Comparison of ENCODE assay signal across 19 cellular contexts in the genomic region with DNA sequence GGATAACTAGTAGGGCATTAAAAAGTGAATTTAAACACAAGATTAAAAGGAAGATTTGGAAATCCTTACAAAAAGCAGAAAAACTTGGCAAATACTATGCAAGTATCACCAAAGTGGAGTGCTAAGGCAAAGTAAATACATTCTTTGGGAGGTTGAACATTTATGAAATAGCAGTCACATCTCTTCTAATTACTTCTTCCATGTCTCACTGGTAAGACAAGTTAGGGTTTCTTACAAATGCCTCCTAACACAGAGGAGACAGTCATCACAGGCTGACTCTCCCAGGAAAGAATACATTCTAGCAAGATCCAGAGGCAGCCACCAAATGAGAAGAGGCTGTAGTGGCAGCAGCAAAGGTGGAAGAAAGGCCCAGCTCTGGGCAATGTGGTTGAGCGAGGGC.
DNase-seq lines count a peak whose midpoint lies in the region; ATAC-seq and TF ChIP-seq lines count a peak whose summit lies in the region.
"Had no signal": no experiment of that assay in that cellular context is flagged by ENCODE, and none has a peak within 500 bp of the region (broad histone marks: within the 10 kb centered on the region; RNA-seq: fewer than 3 reads in every experiment).

No MANE protein-coding gene starts in this region.

- H3K27me3 ChIP-seq in adipocyte (replicated peaks; ENCODE audit: control insufficient read depth, insufficient read depth, low read length) (no peaks in the 10 kb centered on the region), left lung (no peaks in the 10 kb centered on the region)
- H3K27me3 ChIP-seq: BLaER1 treated with 17β-estradiol and CSF1 and Interleukin-3, amounts not matched to agents 10 nM and 100 nM had no signal

- intact Hi-C loops in left lung (cut with DNase I): no loop called here

- H3K36me3 ChIP-seq in adipocyte (ENCODE audit: control insufficient read depth, insufficient read depth, low read length, severe bottlenecking) (no peaks in the 10 kb centered on the region), left lung (no peaks in the 10 kb centered on the region)

- H3K4me3 ChIP-seq in adipocyte (ENCODE audit: low read length) (no peak overlapping the region), left lung (no peak overlapping the region), coronary artery (no peak overlapping the region)
- H3K4me3 ChIP-seq: BLaER1 treated with 17β-estradiol and CSF1 and Interleukin-3, amounts not matched to agents 10 nM and 100 nM; GM12878 had no signal

- H3K9me3 ChIP-seq in adipocyte (ENCODE audit: control insufficient read depth, low read length) (no peaks in the 10 kb centered on the region), left lung (no peaks in the 10 kb centered on the region)
- H3K9me3 ChIP-seq: Caco-2 had no signal

- TF ChIP-seq CTCF in left lung (IDR thresholded peaks at IDR 0.05) (no peak), coronary artery (IDR thresholded peaks at IDR 0.05) (no peak)

- H3K27ac ChIP-seq in left lung (no peak overlapping the region), coronary artery (no peak overlapping the region), substantia nigra (ENCODE audit: low read depth, low read length, poor library complexity, severe bottlenecking) (no peak overlapping the region)
- H3K27ac ChIP-seq: BLaER1 treated with 17β-estradiol and CSF1 and Interleukin-3, amounts not matched to agents 10 nM and 100 nM; C4-2B had no signal

- peak; percentile 12 for ATAC-seq in left lung
- ATAC-seq: CD8-positive, alpha-beta T cell; GM12878 had no signal

- DNase-seq in EH (ENCODE audit: low read depth): peak; percentile 70
- DNase-seq in adipocyte (ENCODE audit: low read depth): peak; percentile 23
- DNase-seq in left lung: no peak
- no peak for DNase-seq in coronary artery (ENCODE audit: low spot score)
- DNase-seq in substantia nigra (lab: John Stamatoyannopoulos, UW): no peak
- DNase-seq in activated naive CD4-positive, alpha-beta T cell treated with Interleukin-2 at 50 U/mL for 16 hours: no peak
- DNase-seq: 8988T; ACHN; AML-193; Caco-2; Calu3; CD4-positive, alpha-beta T cell; CD8-positive, alpha-beta T cell; DMS79 treated with DMSO at 0.1 percent for 48 hours; EL; GDM1 had no signal

- H3K4me1 ChIP-seq in adipocyte (ENCODE audit: control insufficient read depth, insufficient read depth, low read length) (peaks cover 12% of the 10 kb centered on the region), left lung (no peaks in the 10 kb centered on the region)
- H3K4me1 ChIP-seq: BLaER1 treated with 17β-estradiol and CSF1 and Interleukin-3, amounts not matched to agents 10 nM and 100 nM; Caco-2 had no signal

- no peak overlapping the region for H3K9ac ChIP-seq in adipocyte (ENCODE audit: low read length)
- H3K9ac ChIP-seq: BLaER1 treated with 17β-estradiol and CSF1 and Interleukin-3, amounts not matched to agents 10 nM and 100 nM had no signal

Comparison
In these comparisons a context has a peak if more than half of its experiments do, and no peak if none do; other contexts are left out.
1. DNase-seq: peak in EH (single experiment) and adipocyte (single experiment); none in left lung (0 of 2), coronary artery (single experiment), substantia nigra (0 of 49) and activated naive CD4-positive, alpha-beta T cell treated with Interleukin-2 at 50 U/mL for 16 hours (single experiment).